ENCODE assay signal across 3 cellular contexts in the genomic region with DNA sequence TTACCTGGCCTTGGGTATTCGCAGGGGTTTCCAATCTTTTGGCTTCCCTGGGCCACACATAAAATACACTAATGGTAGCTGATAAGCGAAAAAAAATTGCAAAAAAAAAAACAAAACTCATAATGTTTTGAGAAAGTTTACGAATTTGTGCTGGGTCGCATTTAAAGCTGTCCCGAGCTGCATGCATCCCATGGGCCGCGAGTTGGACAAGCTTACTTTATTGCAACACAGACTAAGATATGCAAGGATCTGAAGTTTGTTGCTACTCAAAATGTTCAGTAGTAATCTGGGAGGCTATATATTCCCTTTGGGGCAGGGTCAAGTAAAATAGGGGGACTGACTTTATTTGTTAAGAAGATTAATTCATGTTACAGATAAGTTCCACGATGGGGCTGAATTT.
"Had no signal": no experiment of that assay in that cellular context is flagged by ENCODE, and none has a peak within 500 bp of the region (broad histone marks: within the 10 kb centered on the region; RNA-seq: fewer than 3 reads in every experiment).

No MANE protein-coding gene starts in this region.

- H3K4me3 ChIP-seq: GM12878 had no signal

- ATAC-seq: GM12878 had no signal

- DNase-seq: GDM1, GF-D8 had no signal
